Comparison of ENCODE assay signal across 18 cellular contexts in genomic region chr6:39997101-39997635, GRCh38.
A peak's percentile ranks its signal among the peaks of the same experiment; 100 is the strongest.
DNase-seq lines count a peak whose midpoint lies in the region; ATAC-seq and TF ChIP-seq lines count a peak whose summit lies in the region.
"Had no signal": no experiment of that assay in that cellular context is flagged by ENCODE, and none has a peak within 500 bp of the region (broad histone marks: within the 10 kb centered on the region; RNA-seq: fewer than 3 reads in every experiment).

No MANE protein-coding gene starts in this region.

- no peak for TF ChIP-seq CTCF in brain microvascular endothelial cell (IDR thresholded peaks at IDR 0.05; ENCODE audit: low read depth, low read length, missing control alignments)

- in situ Hi-C loops in brain microvascular endothelial cell (cut with HindIII; ENCODE audit: low pct_ligation_motif_present, low sequenced_read_pairs), result no loop called here

- DNase-seq in DMS79 treated with DMSO at 0.1 percent for 48 hours (lab: John Stamatoyannopoulos, UW), result peak; percentile 91
- DNase-seq in NCI-H2029 (lab: John Stamatoyannopoulos, UW), result peak; percentile 73
- DNase-seq in NCI-H510A (lab: John Stamatoyannopoulos, UW), result peak; percentile 24
- no peak for DNase-seq in brain microvascular endothelial cell
- no peak for DNase-seq in mucosa of gallbladder (ENCODE audit: low spot score)
- DNase-seq in amniotic stem cell (lab: John Stamatoyannopoulos, UW), result no peak
- DNase-seq: CD8-positive, alpha-beta memory T cell; DMS 273 treated with DMSO at 0.1 percent for 48 hours; H9; Karpas-422; NCI-H226; OCI-M1; T-helper 9 cell had no signal

- no peaks in the 10 kb centered on the region for H3K36me3 ChIP-seq in brain microvascular endothelial cell (replicated peaks)
- H3K36me3 ChIP-seq: SJSA1 had no signal

- no peak overlapping the region for H3K4me3 ChIP-seq in brain microvascular endothelial cell (ENCODE audit: low read depth, low read length)
- H3K4me3 ChIP-seq: BLaER1, SJSA1 had no signal

- ATAC-seq in esophagus mucosa (peak; percentile 52), GM18498 (IDR thresholded peaks at IDR 0.05; ENCODE audit: unreplicated experiment) (no peak)

- H3K27me3 ChIP-seq in brain microvascular endothelial cell (replicated peaks), result no peaks in the 10 kb centered on the region
- H3K27me3 ChIP-seq: BLaER1, SJSA1 had no signal

- no peak overlapping the region for H3K27ac ChIP-seq in brain microvascular endothelial cell
- H3K27ac ChIP-seq: BLaER1, RWPE1, SJSA1 had no signal

Comparison
In these comparisons a context has a peak if more than half of its experiments do, and no peak if none do; other contexts are left out.
1. DNase-seq: peak in DMS79 treated with DMSO at 0.1 percent for 48 hours (single experiment), NCI-H2029 (single experiment) and NCI-H510A (single experiment); none in brain microvascular endothelial cell (single experiment), mucosa of gallbladder (single experiment) and amniotic stem cell (single experiment).